Comparison of ENCODE assay signal across 30 cellular contexts in genomic region chr17:82973456-82974135, GRCh38.
DNase-seq lines count a peak whose midpoint lies in the region; ATAC-seq and TF ChIP-seq lines count a peak whose summit lies in the region.
"Had no signal": no experiment of that assay in that cellular context is flagged by ENCODE, and none has a peak within 500 bp of the region (broad histone marks: within the 10 kb centered on the region; RNA-seq: fewer than 3 reads in every experiment).

No MANE protein-coding gene starts in this region.

- 91 to 94% methylated on average over 18 to 31 of the region's 31 CpGs for WGBS in endodermal cell (ENCODE audit: insufficient coverage in 1 of 2, insufficient read length in 1 of 2), 2 experiments

- H3K27ac Mint-ChIP-seq in activated CD8-positive, alpha-beta memory T cell treated with anti-CD3 and anti-CD28 coated beads, Interleukin-2, amount 10 ng/mL, durations not matched to agents 7 days and 5 days = no peak overlapping the region
- H3K27ac Mint-ChIP-seq in endodermal cell = no peak overlapping the region
- H3K27ac Mint-ChIP-seq: activated CD8-positive, alpha-beta T cell treated with anti-CD3 and anti-CD28 coated beads, Interleukin-2, amount 10 ng/mL, durations not matched to agents 7 days and 5 days; activated naive CD8-positive, alpha-beta T cell treated with anti-CD3 and anti-CD28 coated beads for 36 hours; CD4-positive, CD25-positive, alpha-beta regulatory T cell; stimulated activated naive CD8-positive, alpha-beta T cell treated with anti-CD3 and anti-CD28 coated beads, Interleukin-15, Interleukin-2, amounts not matched to agents 100 ng/mL and 50 ng/mL, for 24 hours had no signal

- DNase-seq in activated CD8-positive, alpha-beta memory T cell treated with anti-CD3 and anti-CD28 coated beads for 24 hours = peak; percentile 54
- DNase-seq in activated CD8-positive, alpha-beta memory T cell treated with anti-CD3 and anti-CD28 coated beads, Interleukin-2, amount 10 ng/mL, durations not matched to agents 7 days and 5 days = no peak
- DNase-seq in H7 (peak; percentile 35), endodermal cell (peak; percentile 44), osteoblast (ENCODE audit: insufficient read length, low spot score, missing footprints) (peak; percentile 46), NCI-H82 (lab: John Stamatoyannopoulos, UW) (no peak)
- DNase-seq: activated CD4-positive, CD25-positive, alpha-beta regulatory T cell treated with anti-CD3 and anti-CD28 coated beads, Interleukin-2, amount 50 U/mL, for 72 hours; activated CD8-positive, alpha-beta T cell treated with anti-CD3 and anti-CD28 coated beads, Interleukin-2, amount 10 ng/mL, durations not matched to agents 7 days and 5 days; activated effector memory CD4-positive, alpha-beta T cell treated with Interleukin-2 at 50 U/mL for 16 hours; activated naive CD8-positive, alpha-beta T cell treated with anti-CD3 and anti-CD28 coated beads for 36 hours; activated T-cell treated with anti-CD3 and anti-CD28 coated beads for 4 hours; Calu3; caudate nucleus; CD4-positive, CD25-positive, alpha-beta regulatory T cell; DMS79 treated with DMSO at 0.1 percent for 48 hours; GDM1; kidney glomerular epithelial cell; mammary epithelial cell; MM.1S; NCI-H1105 treated with DMSO at 0.1 percent for 48 hours; NCI-H187 treated with DMSO at 0.1 percent for 48 hours; NCI-H2171 treated with DMSO at 0.1 percent for 48 hours; NCI-H510A; stimulated activated CD4-positive, alpha-beta T cell treated with anti-CD3 and anti-CD28 coated beads, Interleukin-1b, Interleukin-23, amount 100 ng/mL, for 48 hours had no signal

- H3K27me3 ChIP-seq in H7 (ENCODE audit: control insufficient read depth, insufficient read depth, low read length) (no peaks in the 10 kb centered on the region), endodermal cell (ENCODE audit: control insufficient read depth, insufficient read depth, low read length, poor library complexity, severe bottlenecking) (no peaks in the 10 kb centered on the region), osteoblast (ENCODE audit: insufficient read depth, low read length) (no peaks in the 10 kb centered on the region)

- H3K4me3 ChIP-seq in H7 (ENCODE audit: insufficient read depth, low read depth, low read length) = no peak overlapping the region
- H3K4me3 ChIP-seq in endodermal cell (ENCODE audit: low read length) = no peak overlapping the region
- H3K4me3 ChIP-seq in osteoblast (ENCODE audit: insufficient read depth, low read length) = no peak overlapping the region
- H3K4me3 ChIP-seq: thoracic aorta had no signal

- H3K9ac ChIP-seq in endodermal cell (ENCODE audit: extremely low read depth, low read length, poor library complexity, severe bottlenecking) = no peak overlapping the region

- peaks cover 8% of the 10 kb centered on the region for H3K4me1 Mint-ChIP-seq in activated CD8-positive, alpha-beta memory T cell treated with anti-CD3 and anti-CD28 coated beads, Interleukin-2, amount 10 ng/mL, durations not matched to agents 7 days and 5 days
- H3K4me1 Mint-ChIP-seq in endodermal cell = no peaks in the 10 kb centered on the region
- H3K4me1 Mint-ChIP-seq: neural crest cell had no signal

- TF ChIP-seq CTCF in endodermal cell (conservative IDR thresholded peaks at IDR 0.05) (no peak), osteoblast (IDR thresholded peaks at IDR 0.05; ENCODE audit: extremely low read depth, low read depth, low read length) (no peak)

- no peak overlapping the region for H3K4me2 ChIP-seq in osteoblast (ENCODE audit: insufficient read depth, low read length)

- H3K27ac ChIP-seq in endodermal cell (ENCODE audit: low read depth, low read length) = no peak overlapping the region
- H3K27ac ChIP-seq in osteoblast (ENCODE audit: low read depth, low read length) = no peak overlapping the region
- H3K27ac ChIP-seq: HL-60, thoracic aorta had no signal

- no peaks in the 10 kb centered on the region for H3K27me3 Mint-ChIP-seq in activated CD8-positive, alpha-beta memory T cell treated with anti-CD3 and anti-CD28 coated beads, Interleukin-2, amount 10 ng/mL, durations not matched to agents 7 days and 5 days
- no peaks in the 10 kb centered on the region for H3K27me3 Mint-ChIP-seq in endodermal cell (ENCODE audit: insufficient read depth)
- H3K27me3 Mint-ChIP-seq: activated naive CD8-positive, alpha-beta T cell treated with anti-CD3 and anti-CD28 coated beads for 36 hours; CD4-positive, CD25-positive, alpha-beta regulatory T cell; stimulated activated naive CD8-positive, alpha-beta T cell treated with anti-CD3 and anti-CD28 coated beads, Interleukin-15, Interleukin-2, amounts not matched to agents 100 ng/mL and 50 ng/mL, for 24 hours had no signal

- no peak overlapping the region for H2AFZ ChIP-seq in osteoblast (ENCODE audit: low read length)

- H3K36me3 ChIP-seq in H7 (replicated peaks; ENCODE audit: control insufficient read depth, insufficient read depth, low read length) (no peaks in the 10 kb centered on the region), endodermal cell (ENCODE audit: control insufficient read depth, insufficient read depth, low read length) (no peaks in the 10 kb centered on the region), osteoblast (ENCODE audit: insufficient read depth, low read length) (no peaks in the 10 kb centered on the region)
- H3K36me3 ChIP-seq: thoracic aorta had no signal

- no peaks in the 10 kb centered on the region for H4K20me1 ChIP-seq in osteoblast (ENCODE audit: insufficient read depth, low read length)

- H3K4me3 Mint-ChIP-seq in activated CD8-positive, alpha-beta memory T cell treated with anti-CD3 and anti-CD28 coated beads, Interleukin-2, amount 10 ng/mL, durations not matched to agents 7 days and 5 days = no peak overlapping the region
- H3K4me3 Mint-ChIP-seq in endodermal cell = no peak overlapping the region
- H3K4me3 Mint-ChIP-seq: activated CD8-positive, alpha-beta T cell treated with anti-CD3 and anti-CD28 coated beads, Interleukin-2, amount 10 ng/mL, durations not matched to agents 7 days and 5 days; activated naive CD8-positive, alpha-beta T cell treated with anti-CD3 and anti-CD28 coated beads for 36 hours; CD4-positive, CD25-positive, alpha-beta regulatory T cell; neural crest cell; stimulated activated naive CD8-positive, alpha-beta T cell treated with anti-CD3 and anti-CD28 coated beads, Interleukin-15, Interleukin-2, amounts not matched to agents 100 ng/mL and 50 ng/mL, for 24 hours had no signal

- CTCF ChIA-PET in activated CD8-positive, alpha-beta memory T cell treated with anti-CD3 and anti-CD28 coated beads, Interleukin-2, amount 10 ng/mL, durations not matched to agents 7 days and 5 days (lab: Charles Lee) = interaction anchor here (1.2 kb wide), 1 partner anchor 12 kb away, joined by 3 read pairs; no protein-coding TSS in a partner anchor

- ATAC-seq in activated CD8-positive, alpha-beta memory T cell treated with anti-CD3 and anti-CD28 coated beads, Interleukin-2, amount 10 ng/mL, durations not matched to agents 7 days and 5 days = no peak
- no peak for ATAC-seq in HG03045 (IDR thresholded peaks at IDR 0.05; ENCODE audit: unreplicated experiment)
- ATAC-seq in GM21515 (IDR thresholded peaks at IDR 0.05; ENCODE audit: unreplicated experiment) = no peak
- ATAC-seq: activated CD8-positive, alpha-beta T cell treated with anti-CD3 and anti-CD28 coated beads, Interleukin-2, amount 10 ng/mL, durations not matched to agents 7 days and 5 days had no signal

- H3K36me3 Mint-ChIP-seq in activated CD8-positive, alpha-beta memory T cell treated with anti-CD3 and anti-CD28 coated beads, Interleukin-2, amount 10 ng/mL, durations not matched to agents 7 days and 5 days = no peaks in the 10 kb centered on the region
- H3K36me3 Mint-ChIP-seq in endodermal cell (ENCODE audit: low read depth) = peaks cover 2% of the 10 kb centered on the region

- H3K4me1 ChIP-seq in endodermal cell (ENCODE audit: control insufficient read depth, insufficient read depth, low read length) = no peaks in the 10 kb centered on the region
- H3K4me1 ChIP-seq in osteoblast (ENCODE audit: insufficient read depth, low read length) = no peaks in the 10 kb centered on the region

- H3K79me2 ChIP-seq in osteoblast (ENCODE audit: insufficient read depth, low read length) = no peaks in the 10 kb centered on the region

- peaks cover 3% of the 10 kb centered on the region for H3K9me3 Mint-ChIP-seq in activated CD8-positive, alpha-beta memory T cell treated with anti-CD3 and anti-CD28 coated beads, Interleukin-2, amount 10 ng/mL, durations not matched to agents 7 days and 5 days (ENCODE audit: low read depth)
- H3K9me3 Mint-ChIP-seq in endodermal cell = no peaks in the 10 kb centered on the region
- H3K9me3 Mint-ChIP-seq: activated naive CD8-positive, alpha-beta T cell treated with anti-CD3 and anti-CD28 coated beads for 36 hours; CD4-positive, CD25-positive, alpha-beta regulatory T cell; neural crest cell; stimulated activated naive CD8-positive, alpha-beta T cell treated with anti-CD3 and anti-CD28 coated beads, Interleukin-15, Interleukin-2, amounts not matched to agents 100 ng/mL and 50 ng/mL, for 24 hours had no signal

- H3K9me3 ChIP-seq in endodermal cell (ENCODE audit: control insufficient read depth, low read length) (no peaks in the 10 kb centered on the region), osteoblast (ENCODE audit: low read depth, low read length) (no peaks in the 10 kb centered on the region)
- H3K9me3 ChIP-seq: thoracic aorta had no signal

Comparison
In these comparisons a context has a peak if more than half of its experiments do, and no peak if none do; other contexts are left out.
1. DNase-seq: peak in activated CD8-positive, alpha-beta memory T cell treated with anti-CD3 and anti-CD28 coated beads for 24 hours (single experiment), H7 (single experiment), endodermal cell (single experiment) and osteoblast (single experiment); none in activated CD8-positive, alpha-beta memory T cell treated with anti-CD3 and anti-CD28 coated beads, Interleukin-2, amount 10 ng/mL, durations not matched to agents 7 days and 5 days (single experiment) and NCI-H82 (single experiment).